22 cellular contexts compared by ENCODE assay signal in genomic region chr21:43354666-43355065, GRCh38.
DNase-seq lines count a peak whose midpoint lies in the region; ATAC-seq, FAIRE-seq and TF ChIP-seq lines count a peak whose summit lies in the region.
"Had no signal": no experiment of that assay in that cellular context is flagged by ENCODE, and none has a peak within 500 bp of the region (broad histone marks: within the 10 kb centered on the region; RNA-seq: fewer than 3 reads in every experiment).

No MANE protein-coding gene starts in this region.

- CTCF ChIA-PET in activated CD8-positive, alpha-beta T cell treated with anti-CD3 and anti-CD28 coated beads, Interleukin-2, amount 10 ng/mL, durations not matched to agents 7 days and 5 days (lab: Charles Lee) = no interaction called here
- CTCF ChIA-PET in activated CD8-positive, alpha-beta T cell treated with anti-CD3 and anti-CD28 coated beads for 36 hours (lab: Charles Lee) = no interaction called here

- H3K4me1 Mint-ChIP-seq in activated CD8-positive, alpha-beta T cell treated with anti-CD3 and anti-CD28 coated beads, Interleukin-2, amount 10 ng/mL, durations not matched to agents 7 days and 5 days (ENCODE audit: low read depth) = peaks cover 40% of the 10 kb centered on the region
- H3K4me1 Mint-ChIP-seq in activated CD8-positive, alpha-beta T cell treated with anti-CD3 and anti-CD28 coated beads for 36 hours (ENCODE audit: low read depth) = peaks cover 7% of the 10 kb centered on the region
- peaks cover 7% of the 10 kb centered on the region for H3K4me1 Mint-ChIP-seq in activated naive CD8-positive, alpha-beta T cell treated with anti-CD3 and anti-CD28 coated beads for 36 hours
- H3K4me1 Mint-ChIP-seq in progenitor cell of endocrine pancreas (ENCODE audit: low read depth) (peaks cover 5% of the 10 kb centered on the region), glutamatergic neuron (ENCODE audit: low read depth, unreplicated experiment) (peaks cover 12% of the 10 kb centered on the region)

- intact Hi-C loops in activated CD8-positive, alpha-beta T cell treated with anti-CD3 and anti-CD28 coated beads for 36 hours (cut with micrococcal nuclease) = no loop called here

- no peak for TF ChIP-seq CTCF in activated CD8-positive, alpha-beta T cell treated with anti-CD3 and anti-CD28 coated beads for 36 hours (IDR thresholded peaks at IDR 0.05)
- TF ChIP-seq CTCF in progenitor cell of endocrine pancreas (IDR thresholded peaks at IDR 0.05; ENCODE audit: unreplicated experiment) = no peak
- TF ChIP-seq CTCF in glutamatergic neuron (IDR thresholded peaks at IDR 0.05; ENCODE audit: partially characterized antibody, unreplicated experiment) = no peak

- ATAC-seq in activated CD8-positive, alpha-beta T cell treated with anti-CD3 and anti-CD28 coated beads, Interleukin-2, amount 10 ng/mL, durations not matched to agents 7 days and 5 days = no peak
- ATAC-seq in activated CD8-positive, alpha-beta T cell treated with anti-CD3 and anti-CD28 coated beads for 36 hours = no peak
- ATAC-seq in HG02678 (IDR thresholded peaks at IDR 0.05; ENCODE audit: unreplicated experiment) = no peak
- ATAC-seq: heart left ventricle had no signal

- H3K36me3 Mint-ChIP-seq in activated CD8-positive, alpha-beta T cell treated with anti-CD3 and anti-CD28 coated beads, Interleukin-2, amount 10 ng/mL, durations not matched to agents 7 days and 5 days (ENCODE audit: low read depth) = no peaks in the 10 kb centered on the region
- H3K36me3 Mint-ChIP-seq in activated CD8-positive, alpha-beta T cell treated with anti-CD3 and anti-CD28 coated beads for 36 hours (ENCODE audit: low read depth) = no peaks in the 10 kb centered on the region
- H3K36me3 Mint-ChIP-seq in activated naive CD8-positive, alpha-beta T cell treated with anti-CD3 and anti-CD28 coated beads for 36 hours = peaks cover 1% of the 10 kb centered on the region
- H3K36me3 Mint-ChIP-seq in progenitor cell of endocrine pancreas (ENCODE audit: insufficient read depth) = no peaks in the 10 kb centered on the region
- no peaks in the 10 kb centered on the region for H3K36me3 Mint-ChIP-seq in glutamatergic neuron (ENCODE audit: unreplicated experiment)
- H3K36me3 Mint-ChIP-seq: type B pancreatic cell had no signal

- H3K27ac Mint-ChIP-seq in activated CD8-positive, alpha-beta T cell treated with anti-CD3 and anti-CD28 coated beads, Interleukin-2, amount 10 ng/mL, durations not matched to agents 7 days and 5 days = peak overlapping the region; percentile 6
- no peak overlapping the region for H3K27ac Mint-ChIP-seq in activated CD8-positive, alpha-beta T cell treated with anti-CD3 and anti-CD28 coated beads for 36 hours
- H3K27ac Mint-ChIP-seq in activated naive CD8-positive, alpha-beta T cell treated with anti-CD3 and anti-CD28 coated beads for 36 hours = peak overlapping the region; percentile 43
- H3K27ac Mint-ChIP-seq in progenitor cell of endocrine pancreas (peak overlapping the region; percentile 69), glutamatergic neuron (ENCODE audit: unreplicated experiment) (no peak overlapping the region)
- H3K27ac Mint-ChIP-seq: type B pancreatic cell had no signal

- H3K4me3 Mint-ChIP-seq in activated CD8-positive, alpha-beta T cell treated with anti-CD3 and anti-CD28 coated beads, Interleukin-2, amount 10 ng/mL, durations not matched to agents 7 days and 5 days = no peak overlapping the region
- H3K4me3 Mint-ChIP-seq in activated CD8-positive, alpha-beta T cell treated with anti-CD3 and anti-CD28 coated beads for 36 hours = no peak overlapping the region
- H3K4me3 Mint-ChIP-seq in activated naive CD8-positive, alpha-beta T cell treated with anti-CD3 and anti-CD28 coated beads for 36 hours = no peak overlapping the region
- no peak overlapping the region for H3K4me3 Mint-ChIP-seq in progenitor cell of endocrine pancreas (ENCODE audit: low read depth)
- no peak overlapping the region for H3K4me3 Mint-ChIP-seq in glutamatergic neuron (ENCODE audit: unreplicated experiment)

- no peaks in the 10 kb centered on the region for H3K9me3 Mint-ChIP-seq in activated CD8-positive, alpha-beta T cell treated with anti-CD3 and anti-CD28 coated beads, Interleukin-2, amount 10 ng/mL, durations not matched to agents 7 days and 5 days (ENCODE audit: insufficient read depth)
- H3K9me3 Mint-ChIP-seq in activated CD8-positive, alpha-beta T cell treated with anti-CD3 and anti-CD28 coated beads for 36 hours = no peaks in the 10 kb centered on the region
- H3K9me3 Mint-ChIP-seq in activated naive CD8-positive, alpha-beta T cell treated with anti-CD3 and anti-CD28 coated beads for 36 hours = no peaks in the 10 kb centered on the region
- H3K9me3 Mint-ChIP-seq in progenitor cell of endocrine pancreas (ENCODE audit: low read depth) (no peaks in the 10 kb centered on the region), glutamatergic neuron (ENCODE audit: unreplicated experiment) (peaks cover 8% of the 10 kb centered on the region)
- H3K9me3 Mint-ChIP-seq: type B pancreatic cell had no signal

- DNase-seq in activated CD8-positive, alpha-beta T cell treated with anti-CD3 and anti-CD28 coated beads, Interleukin-2, amount 10 ng/mL, durations not matched to agents 7 days and 5 days = no peak
- no peak for DNase-seq in activated CD8-positive, alpha-beta T cell treated with anti-CD3 and anti-CD28 coated beads for 36 hours
- DNase-seq in GM18507 (ENCODE audit: extremely low spot score, insufficient read length, low read depth) (no peak), progenitor cell of endocrine pancreas (ENCODE audit: low spot score, unreplicated experiment) (no peak), RCC 7860 (ENCODE audit: low spot score) (no peak), glutamatergic neuron (no peak)
- no peak for DNase-seq in activated naive CD8-positive, alpha-beta T cell treated with anti-CD3 and anti-CD28 coated beads for 36 hours
- DNase-seq: activated effector memory CD4-positive, alpha-beta T cell treated with Interleukin-2 at 50 U/mL for 16 hours; amniotic stem cell; C1 segment of cervical spinal cord; Caco-2; effector CD4-positive, alpha-beta T cell; heart left ventricle; left cardiac atrium; mammary epithelial cell; NCI-H1436; NCI-H82; SJCRH30; stimulated activated CD4-positive, alpha-beta T cell treated with anti-CD3 and anti-CD28 coated beads, Interleukin-1b, Interleukin-23, amount 100 ng/mL, for 48 hours had no signal

- H3K27me3 Mint-ChIP-seq in activated CD8-positive, alpha-beta T cell treated with anti-CD3 and anti-CD28 coated beads, Interleukin-2, amount 10 ng/mL, durations not matched to agents 7 days and 5 days (ENCODE audit: low read depth) = no peaks in the 10 kb centered on the region
- H3K27me3 Mint-ChIP-seq in activated CD8-positive, alpha-beta T cell treated with anti-CD3 and anti-CD28 coated beads for 36 hours = no peaks in the 10 kb centered on the region
- no peaks in the 10 kb centered on the region for H3K27me3 Mint-ChIP-seq in activated naive CD8-positive, alpha-beta T cell treated with anti-CD3 and anti-CD28 coated beads for 36 hours
- H3K27me3 Mint-ChIP-seq in progenitor cell of endocrine pancreas (peaks cover 41% of the 10 kb centered on the region), glutamatergic neuron (ENCODE audit: unreplicated experiment) (peaks cover 8% of the 10 kb centered on the region)
- H3K27me3 Mint-ChIP-seq: type B pancreatic cell had no signal

- FAIRE-seq in GM18507 (lab: Jason Lieb, UNC) (peak; percentile 44), RCC 7860 (lab: Jason Lieb, UNC) (no peak)
- FAIRE-seq: TTC549 had no signal

- POLR2A ChIA-PET in activated CD8-positive, alpha-beta T cell treated with anti-CD3 and anti-CD28 coated beads, Interleukin-2, amount 10 ng/mL, durations not matched to agents 7 days and 5 days (lab: Charles Lee) = no interaction called here
- POLR2A ChIA-PET in activated CD8-positive, alpha-beta T cell treated with anti-CD3 and anti-CD28 coated beads for 36 hours (lab: Charles Lee) = no interaction called here

Comparison
In these comparisons a context has a peak if more than half of its experiments do, and no peak if none do; other contexts are left out.
1. H3K27ac Mint-ChIP-seq: peak in activated CD8-positive, alpha-beta T cell treated with anti-CD3 and anti-CD28 coated beads, Interleukin-2, amount 10 ng/mL, durations not matched to agents 7 days and 5 days (single experiment), activated naive CD8-positive, alpha-beta T cell treated with anti-CD3 and anti-CD28 coated beads for 36 hours (single experiment) and progenitor cell of endocrine pancreas (single experiment); none in activated CD8-positive, alpha-beta T cell treated with anti-CD3 and anti-CD28 coated beads for 36 hours (single experiment) and glutamatergic neuron (single experiment).